In the genomic region with DNA sequence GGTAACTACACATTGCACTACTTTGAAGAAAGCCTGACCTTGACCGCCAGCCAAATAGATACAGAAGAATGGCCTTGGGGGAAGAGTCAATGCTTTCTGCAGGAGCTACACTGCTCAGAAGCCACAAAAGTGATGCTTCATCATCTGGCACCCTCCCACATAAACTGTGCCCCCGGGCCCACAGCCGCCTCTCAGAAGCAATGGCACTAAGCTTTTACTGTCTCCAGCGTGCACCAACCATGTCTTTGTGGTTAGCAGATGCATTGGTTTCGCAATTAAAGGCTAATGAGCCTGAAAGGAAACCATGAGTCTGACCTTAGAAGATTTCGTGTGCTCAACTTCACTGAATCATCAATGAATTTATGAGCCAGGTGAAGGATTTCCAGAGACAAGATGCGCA, we compare ENCODE assay signal across 8 cellular contexts.
DNase-seq lines count a peak whose midpoint lies in the region; ATAC-seq and TF ChIP-seq lines count a peak whose summit lies in the region.

No MANE protein-coding gene starts in this region.

- H3K9me3 ChIP-seq in GM23248 (ENCODE audit: low read depth): no peaks in the 10 kb centered on the region

- peak; percentile 79 for ATAC-seq in activated CD8-positive, alpha-beta T cell treated with anti-CD3 and anti-CD28 coated beads, Interleukin-2, amount 10 ng/mL, durations not matched to agents 7 days and 5 days

- POLR2A ChIA-PET in activated CD8-positive, alpha-beta T cell treated with anti-CD3 and anti-CD28 coated beads, Interleukin-2, amount 10 ng/mL, durations not matched to agents 7 days and 5 days (lab: Charles Lee): interaction anchor here (0.7 kb wide), 1 partner anchor 19 kb away, joined by 3 read pairs; no protein-coding TSS in a partner anchor

- H3K9ac ChIP-seq in GM23248: no peak overlapping the region

- CTCF ChIA-PET in activated CD8-positive, alpha-beta T cell treated with anti-CD3 and anti-CD28 coated beads, Interleukin-2, amount 10 ng/mL, durations not matched to agents 7 days and 5 days (lab: Charles Lee): no interaction called here

- H3K4me1 Mint-ChIP-seq in activated CD8-positive, alpha-beta T cell treated with anti-CD3 and anti-CD28 coated beads, Interleukin-2, amount 10 ng/mL, durations not matched to agents 7 days and 5 days (ENCODE audit: low read depth): peaks cover 66% of the 10 kb centered on the region

- H3K4me2 ChIP-seq in GM23248 (ENCODE audit: unreplicated experiment): peak overlapping the region; percentile 29

- no peaks in the 10 kb centered on the region for H3K9me3 Mint-ChIP-seq in activated CD8-positive, alpha-beta T cell treated with anti-CD3 and anti-CD28 coated beads, Interleukin-2, amount 10 ng/mL, durations not matched to agents 7 days and 5 days (ENCODE audit: insufficient read depth)

- no peaks in the 10 kb centered on the region for H3K9me2 ChIP-seq in GM23248 (ENCODE audit: insufficient read depth)

- H4K20me1 ChIP-seq in GM23248 (ENCODE audit: insufficient read depth): no peaks in the 10 kb centered on the region

- H3K79me2 ChIP-seq in GM23248 (ENCODE audit: insufficient read depth): no peaks in the 10 kb centered on the region

- peaks cover 45% of the 10 kb centered on the region for H3K4me1 ChIP-seq in GM23248 (ENCODE audit: insufficient read depth)

- no peak for TF ChIP-seq POLR2A in erythroblast (IDR thresholded peaks at IDR 0.05; ENCODE audit: low read length)

- H3K27ac ChIP-seq in GM23248: no peak overlapping the region

- H2AFZ ChIP-seq in GM23248: no peak overlapping the region

- peaks cover 30% of the 10 kb centered on the region for H3K36me3 Mint-ChIP-seq in activated CD8-positive, alpha-beta T cell treated with anti-CD3 and anti-CD28 coated beads, Interleukin-2, amount 10 ng/mL, durations not matched to agents 7 days and 5 days (ENCODE audit: low read depth)

- 21 to 23% methylated on average over 7 of the region's 7 CpGs for WGBS in GM23248 (ENCODE audit: low coverage in 1 of 2, low lambda C conversion rate in 2 of 2, missing lambda C conversion rate in 2 of 2), 2 experiments

- H3F3A ChIP-seq in GM23248 (ENCODE audit: insufficient read depth): peaks cover 24% of the 10 kb centered on the region

- no peaks in the 10 kb centered on the region for H3K27me3 ChIP-seq in GM23248 (replicated peaks; ENCODE audit: insufficient read depth)

- H3K4me3 Mint-ChIP-seq in activated CD8-positive, alpha-beta T cell treated with anti-CD3 and anti-CD28 coated beads, Interleukin-2, amount 10 ng/mL, durations not matched to agents 7 days and 5 days: peak overlapping the region; percentile 3

- H3K36me3 ChIP-seq in GM23248 (ENCODE audit: low read depth): no peaks in the 10 kb centered on the region

- H3K27ac Mint-ChIP-seq in activated CD8-positive, alpha-beta T cell treated with anti-CD3 and anti-CD28 coated beads, Interleukin-2, amount 10 ng/mL, durations not matched to agents 7 days and 5 days: peak overlapping the region; percentile 39

- H3K27me3 Mint-ChIP-seq in activated CD8-positive, alpha-beta T cell treated with anti-CD3 and anti-CD28 coated beads, Interleukin-2, amount 10 ng/mL, durations not matched to agents 7 days and 5 days (ENCODE audit: low read depth): no peaks in the 10 kb centered on the region

- DNase-seq in Caki2 (ENCODE audit: low read depth) (peak; percentile 80), GM23248 (peak; percentile 95), LHCN-M2 (ENCODE audit: low read depth) (peak; percentile 93), foreskin melanocyte (peak; percentile 96), erythroblast (lab: John Stamatoyannopoulos, UW) (no peak), DMS 273 (lab: John Stamatoyannopoulos, UW; ENCODE audit: unreplicated experiment) (no peak), ureter (ENCODE audit: low spot score) (no peak)
- peak; percentile 61 for DNase-seq in activated CD8-positive, alpha-beta T cell treated with anti-CD3 and anti-CD28 coated beads, Interleukin-2, amount 10 ng/mL, durations not matched to agents 7 days and 5 days

- H3K4me3 ChIP-seq in GM23248: no peak overlapping the region

- in situ Hi-C loops in Caki2 (cut with HindIII; ENCODE audit: low pct_unique_long_range_greater_than_20kb, low sequenced_read_pairs): no loop called here
- in situ Hi-C loops in GM23248 (cut with MboI): no loop called here

Comparison
In these comparisons a context has a peak if more than half of its experiments do, and no peak if none do; other contexts are left out.
1. DNase-seq: peak in Caki2 (single experiment), GM23248 (single experiment), LHCN-M2 (single experiment), activated CD8-positive, alpha-beta T cell treated with anti-CD3 and anti-CD28 coated beads, Interleukin-2, amount 10 ng/mL, durations not matched to agents 7 days and 5 days (single experiment) and foreskin melanocyte (single experiment); none in erythroblast (0 of 2), DMS 273 (single experiment) and ureter (single experiment).